Comparison of ENCODE assay signal across 28 cellular contexts in genomic region chr1:203760506-203760905, GRCh38. TPM values are rescaled to one million over a fixed set of nuclear protein-coding genes. Genes with fewer than 3 reads are reported as not detected.
"Had no signal": no experiment of that assay in that cellular context is flagged by ENCODE, and none has a peak within 500 bp of the region (broad histone marks: within the 10 kb centered on the region; RNA-seq: fewer than 3 reads in every experiment).

No MANE protein-coding gene starts in this region.

- H3K27ac Mint-ChIP-seq: mesothelial cell of epicardium; progenitor cell of endocrine pancreas; stimulated activated naive CD8-positive, alpha-beta T cell treated with anti-CD3 and anti-CD28 coated beads, Interleukin-15, amount 100 ng/mL, for 72 hours had no signal

- ATAC-seq: left colon; left lung; lower lobe of right lung; natural killer cell treated with Interleukin-12 subunit alpha and Interleukin-12 subunit beta and Interleukin-15 and Interleukin-18, amount 100 ng/mL, for 72 hours; right lobe of liver; stimulated activated memory B cell treated with anti-CD40 and anti-IgM and Interleukin-4, amounts not matched to agents 10 μg/mL and 1 μg/mL and 100 μg/mL, for 72 hours; stimulated activated naive CD8-positive, alpha-beta T cell treated with anti-CD3 and anti-CD28 coated beads, Interleukin-15, amount 100 ng/mL, for 72 hours had no signal

- H3K36me3 ChIP-seq: left lung, lower lobe of right lung, ovary, right atrium auricular region, right lobe of liver, transverse colon, upper lobe of left lung had no signal

- H3K27me3 Mint-ChIP-seq: naive B cell; natural killer cell treated with Interleukin-12 subunit alpha and Interleukin-12 subunit beta and Interleukin-15 and Interleukin-18, amount 100 ng/mL, for 72 hours; progenitor cell of endocrine pancreas; stimulated activated memory B cell treated with anti-CD40 and anti-IgM and Interleukin-4, amounts not matched to agents 10 μg/mL and 1 μg/mL and 100 μg/mL, for 72 hours; stimulated activated naive CD8-positive, alpha-beta T cell treated with anti-CD3 and anti-CD28 coated beads, Interleukin-15, amount 100 ng/mL, for 72 hours had no signal

- DNase-seq: hypothalamus; immature natural killer cell; kidney; left colon; left lung; lower lobe of right lung; mammary epithelial cell; mesenchymal stem cell; naive B cell; ovary; right lobe of liver; stimulated activated CD4-positive, alpha-beta T cell treated with anti-CD3 and anti-CD28 coated beads, Interleukin-1b, Interleukin-23, amount 100 ng/mL, for 48 hours; stimulated activated CD4-positive, alpha-beta T cell treated with anti-CD3 and anti-CD28 coated beads, Interleukin-2, amount 100 ng/mL, for 48 hours; stimulated activated CD4-positive, alpha-beta T cell treated with anti-CD3 and anti-CD28 coated beads, Interleukin-4, amount 100 ng/mL, for 4 hours; stimulated activated CD8-positive, alpha-beta memory T cell treated with anti-CD3 and anti-CD28 coated beads, Interleukin-4, amount 100 ng/mL, for 48 hours; stimulated activated naive CD4-positive, alpha-beta T cell treated with Interleukin-2 at 50 U/mL for 16 hours; stimulated activated naive CD8-positive, alpha-beta T cell treated with anti-CD3 and anti-CD28 coated beads, Interleukin-15, amount 100 ng/mL, for 72 hours; substantia nigra; transverse colon; upper lobe of left lung had no signal

- H3K27me3 ChIP-seq: left lung, ovary, right atrium auricular region, right lobe of liver, transverse colon, upper lobe of left lung had no signal

- H3K9me3 Mint-ChIP-seq: immature natural killer cell; mesothelial cell of epicardium; naive B cell; natural killer cell treated with Interleukin-12 subunit alpha and Interleukin-12 subunit beta and Interleukin-15 and Interleukin-18, amount 100 ng/mL, for 72 hours; stimulated activated memory B cell treated with anti-CD40 and anti-IgM and Interleukin-4, amounts not matched to agents 10 μg/mL and 1 μg/mL and 100 μg/mL, for 72 hours; stimulated activated naive CD8-positive, alpha-beta T cell treated with anti-CD3 and anti-CD28 coated beads, Interleukin-15, amount 100 ng/mL, for 72 hours had no signal

- H3K4me1 ChIP-seq: left lung, lower lobe of right lung, right atrium auricular region, right lobe of liver, transverse colon, upper lobe of left lung had no signal

- H3K27ac ChIP-seq: left lung, lower lobe of right lung, ovary, right atrium auricular region, right lobe of liver, transverse colon, upper lobe of left lung had no signal

- H3K4me3 Mint-ChIP-seq: immature natural killer cell; mesothelial cell of epicardium; naive B cell; natural killer cell treated with Interleukin-12 subunit alpha and Interleukin-12 subunit beta and Interleukin-15 and Interleukin-18, amount 100 ng/mL, for 72 hours; stimulated activated memory B cell treated with anti-CD40 and anti-IgM and Interleukin-4, amounts not matched to agents 10 μg/mL and 1 μg/mL and 100 μg/mL, for 72 hours; stimulated activated naive CD8-positive, alpha-beta T cell treated with anti-CD3 and anti-CD28 coated beads, Interleukin-15, amount 100 ng/mL, for 72 hours had no signal

- H3K4me3 ChIP-seq: left lung, lower lobe of right lung, ovary, right atrium auricular region, right lobe of liver, smooth muscle cell, transverse colon, upper lobe of left lung had no signal

- H3K9me3 ChIP-seq: left lung, lower lobe of right lung, ovary, right atrium auricular region, right lobe of liver, transverse colon, upper lobe of left lung had no signal

- H3K4me2 ChIP-seq: smooth muscle cell had no signal

- H3K36me3 Mint-ChIP-seq: mesothelial cell of epicardium; naive B cell; natural killer cell treated with Interleukin-12 subunit alpha and Interleukin-12 subunit beta and Interleukin-15 and Interleukin-18, amount 100 ng/mL, for 72 hours; stimulated activated memory B cell treated with anti-CD40 and anti-IgM and Interleukin-4, amounts not matched to agents 10 μg/mL and 1 μg/mL and 100 μg/mL, for 72 hours had no signal

RNA-seq across cellular contexts. Expression of gene LAX1, which starts 4.5 kb away (rescaled TPM):
- total RNA-seq: progenitor cell of endocrine pancreas, right atrium auricular region, skeletal muscle tissue, temporal lobe had no signal
